ENCODE assay signal across 17 cellular contexts in the genomic region with DNA sequence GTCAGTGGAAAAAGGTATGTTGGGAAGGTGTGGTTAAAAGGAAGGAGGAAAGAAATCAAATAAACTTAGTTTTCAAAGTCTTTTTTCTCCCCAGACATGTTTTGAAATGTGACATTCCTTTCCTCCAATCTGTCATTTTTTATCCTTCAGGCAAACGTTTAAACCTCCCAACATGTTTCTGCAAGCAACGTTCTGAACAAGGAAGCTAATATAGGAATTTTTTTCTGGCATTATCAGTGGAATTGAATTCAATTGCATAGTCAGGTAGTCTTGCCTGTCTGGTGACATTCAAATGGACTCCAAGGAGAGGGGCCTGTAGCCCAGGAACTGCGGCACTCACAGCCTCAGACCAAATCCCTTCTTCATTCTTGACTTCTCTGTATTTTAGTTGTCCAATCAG. TPM values are rescaled to one million over a fixed set of nuclear protein-coding genes. Genes with fewer than 3 reads are reported as not detected.
DNase-seq lines count a peak whose midpoint lies in the region; ATAC-seq and TF ChIP-seq lines count a peak whose summit lies in the region.
"Had no signal": no experiment of that assay in that cellular context is flagged by ENCODE, and none has a peak within 500 bp of the region (broad histone marks: within the 10 kb centered on the region; RNA-seq: fewer than 3 reads in every experiment).

No MANE protein-coding gene starts in this region.

- H3K27ac Mint-ChIP-seq in Calu3 (ENCODE audit: unreplicated experiment): peak overlapping the region; percentile 9
- H3K27ac Mint-ChIP-seq in progenitor cell of endocrine pancreas: peak overlapping the region; percentile 13
- H3K27ac Mint-ChIP-seq: CD4-positive, CD25-positive, alpha-beta regulatory T cell had no signal

- H3K27ac ChIP-seq in PC-3 (ENCODE audit: low read length) (no peak overlapping the region), epithelial cell of prostate (peak overlapping the region; percentile 72)
- H3K27ac ChIP-seq: PC-9, RWPE1 had no signal

- H3K9me3 Mint-ChIP-seq in Calu3 (ENCODE audit: low read depth, unreplicated experiment) (no peaks in the 10 kb centered on the region), progenitor cell of endocrine pancreas (ENCODE audit: low read depth) (no peaks in the 10 kb centered on the region)

- intact Hi-C loops in Calu3 (cut with micrococcal nuclease; ENCODE audit: unreplicated experiment): loop anchor here (5.0 to 10.0 kb wide), 3 partner anchors 33 to 308 kb away; no protein-coding TSS in a partner anchor
- intact Hi-C loops in PC-3 (cut with micrococcal nuclease): loop anchor here (10.0 kb wide), 1 partner anchor 335 kb away; no protein-coding TSS in a partner anchor

- no peaks in the 10 kb centered on the region for H3K9me3 ChIP-seq in PC-3 (ENCODE audit: low read length)
- no peaks in the 10 kb centered on the region for H3K9me3 ChIP-seq in BE2C
- H3K9me3 ChIP-seq: HAP-1 had no signal

- no peaks in the 10 kb centered on the region for H3K27me3 ChIP-seq in PC-3 (ENCODE audit: low read length)
- H3K27me3 ChIP-seq in BE2C: peaks cover 3% of the 10 kb centered on the region

- no peak overlapping the region for H3K4me2 ChIP-seq in PC-3 (ENCODE audit: low read length)
- H3K4me2 ChIP-seq: PC-9 had no signal

- POLR2A ChIA-PET in PC-3 (lab: Charles Lee; ENCODE audit: unreplicated experiment): no interaction called here

- DNase-seq in Calu3: no peak
- DNase-seq in PC-3: no peak
- DNase-seq in epithelial cell of prostate (ENCODE audit: low read depth, low spot score): no peak
- DNase-seq in progenitor cell of endocrine pancreas (ENCODE audit: low spot score, unreplicated experiment): no peak
- no peak for DNase-seq in ureter (ENCODE audit: low spot score)
- no peak for DNase-seq in BE2C
- no peak for DNase-seq in stimulated activated naive CD8-positive, alpha-beta T cell treated with anti-CD3 and anti-CD28 coated beads, Interleukin-15, Interleukin-2, amounts not matched to agents 100 U/mL and 50 U/mL, for 24 hours
- DNase-seq in T-helper 9 cell: no peak
- DNase-seq: 8988T; CD4-positive, CD25-positive, alpha-beta regulatory T cell; COR-L47; GDM1; NCI-H510A; PC-9 had no signal

- H3K36me3 ChIP-seq in PC-3 (ENCODE audit: low read depth, low read length) (no peaks in the 10 kb centered on the region), BE2C (no peaks in the 10 kb centered on the region)
- H3K36me3 ChIP-seq: HAP-1 had no signal

- no peak overlapping the region for H3K9ac ChIP-seq in PC-3 (ENCODE audit: low read length)

- no peaks in the 10 kb centered on the region for H3K27me3 Mint-ChIP-seq in Calu3 (ENCODE audit: unreplicated experiment)
- no peaks in the 10 kb centered on the region for H3K27me3 Mint-ChIP-seq in progenitor cell of endocrine pancreas
- H3K27me3 Mint-ChIP-seq: CD4-positive, CD25-positive, alpha-beta regulatory T cell had no signal

- no peak overlapping the region for H3K4me3 ChIP-seq in PC-3 (ENCODE audit: low read length)
- no peak overlapping the region for H3K4me3 ChIP-seq in BE2C (ENCODE audit: low read depth, low read length)
- H3K4me3 ChIP-seq: HAP-1, PC-9 had no signal

- H4K20me1 ChIP-seq in PC-3 (ENCODE audit: low read length): no peaks in the 10 kb centered on the region

- no peaks in the 10 kb centered on the region for H3K79me2 ChIP-seq in PC-3 (ENCODE audit: low read length)

- CTCF ChIA-PET in Calu3 (lab: Charles Lee) (no interaction called here), PC-3 (lab: Charles Lee) (no interaction called here)

- no peaks in the 10 kb centered on the region for H3F3A ChIP-seq in PC-3 (ENCODE audit: low read length, unreplicated experiment)

- no peaks in the 10 kb centered on the region for H3K9me2 ChIP-seq in PC-3 (replicated peaks; ENCODE audit: low read length)

- H3K4me3 Mint-ChIP-seq in Calu3 (ENCODE audit: low read depth, unreplicated experiment) (no peak overlapping the region), progenitor cell of endocrine pancreas (ENCODE audit: low read depth) (no peak overlapping the region)
- H3K4me3 Mint-ChIP-seq: CD4-positive, CD25-positive, alpha-beta regulatory T cell had no signal

- ATAC-seq in PC-3: no peak
- ATAC-seq in stimulated activated naive CD8-positive, alpha-beta T cell treated with anti-CD3 and anti-CD28 coated beads, Interleukin-15, Interleukin-2, amounts not matched to agents 100 U/mL and 50 U/mL, for 24 hours: no peak

- H3K36me3 Mint-ChIP-seq in Calu3 (ENCODE audit: insufficient read depth, unreplicated experiment) (no peaks in the 10 kb centered on the region), progenitor cell of endocrine pancreas (ENCODE audit: insufficient read depth) (no peaks in the 10 kb centered on the region)
- H3K36me3 Mint-ChIP-seq: CD4-positive, CD25-positive, alpha-beta regulatory T cell had no signal

- H3K4me1 ChIP-seq in PC-3 (ENCODE audit: insufficient read depth, low read length) (no peaks in the 10 kb centered on the region), BE2C (no peaks in the 10 kb centered on the region)
- H3K4me1 ChIP-seq: HAP-1 had no signal

- no peak for TF ChIP-seq CTCF in Calu3 (IDR thresholded peaks at IDR 0.05; ENCODE audit: unreplicated experiment)
- no peak for TF ChIP-seq CTCF in PC-3 (conservative IDR thresholded peaks at IDR 0.05; ENCODE audit: low read depth, low read length)
- no peak for TF ChIP-seq CTCF in progenitor cell of endocrine pancreas (IDR thresholded peaks at IDR 0.05; ENCODE audit: unreplicated experiment)
- TF ChIP-seq CTCF in BE2C (IDR thresholded peaks at IDR 0.05; ENCODE audit: low read depth, low read length): no peak

- BruUV-seq in Calu3 (replicated peaks; lab: Mats Ljungman, UMichigan): no TSS peak
- BruUV-seq in PC-3 (replicated peaks; lab: Mats Ljungman, UMichigan): no TSS peak

- peaks cover 29% of the 10 kb centered on the region for H3K4me1 Mint-ChIP-seq in Calu3 (ENCODE audit: low read depth, unreplicated experiment)
- H3K4me1 Mint-ChIP-seq in progenitor cell of endocrine pancreas (ENCODE audit: low read depth): peaks cover 10% of the 10 kb centered on the region
- H3K4me1 Mint-ChIP-seq: CD4-positive, CD25-positive, alpha-beta regulatory T cell had no signal

- H2AFZ ChIP-seq in PC-3 (ENCODE audit: low read length): 0 out of 2 replicates have a peak overlapping the region, but pooled peaks have one; percentile 1
- H2AFZ ChIP-seq: PC-9 had no signal

RNA-seq across cellular contexts. Expression of a gene that starts 30.0 kb away (rescaled TPM):
- total RNA-seq in Calu3 (2022) (12.5 and 12.8 TPM in 2 replicates), PC-3 (2014; rRNA removed) (0.69 and 1.1 TPM in 2 replicates), progenitor cell of endocrine pancreas (10.1 and 10.6 TPM in 2 replicates), ureter (41.7 TPM)
- polyA plus RNA-seq in BE2C (2012; ENCODE audit: insufficient read depth, insufficient read length, low read depth): not detected
- total RNA-seq: CD4-positive, CD25-positive, alpha-beta regulatory T cell; Daoy had no signal
